In the genomic region with DNA sequence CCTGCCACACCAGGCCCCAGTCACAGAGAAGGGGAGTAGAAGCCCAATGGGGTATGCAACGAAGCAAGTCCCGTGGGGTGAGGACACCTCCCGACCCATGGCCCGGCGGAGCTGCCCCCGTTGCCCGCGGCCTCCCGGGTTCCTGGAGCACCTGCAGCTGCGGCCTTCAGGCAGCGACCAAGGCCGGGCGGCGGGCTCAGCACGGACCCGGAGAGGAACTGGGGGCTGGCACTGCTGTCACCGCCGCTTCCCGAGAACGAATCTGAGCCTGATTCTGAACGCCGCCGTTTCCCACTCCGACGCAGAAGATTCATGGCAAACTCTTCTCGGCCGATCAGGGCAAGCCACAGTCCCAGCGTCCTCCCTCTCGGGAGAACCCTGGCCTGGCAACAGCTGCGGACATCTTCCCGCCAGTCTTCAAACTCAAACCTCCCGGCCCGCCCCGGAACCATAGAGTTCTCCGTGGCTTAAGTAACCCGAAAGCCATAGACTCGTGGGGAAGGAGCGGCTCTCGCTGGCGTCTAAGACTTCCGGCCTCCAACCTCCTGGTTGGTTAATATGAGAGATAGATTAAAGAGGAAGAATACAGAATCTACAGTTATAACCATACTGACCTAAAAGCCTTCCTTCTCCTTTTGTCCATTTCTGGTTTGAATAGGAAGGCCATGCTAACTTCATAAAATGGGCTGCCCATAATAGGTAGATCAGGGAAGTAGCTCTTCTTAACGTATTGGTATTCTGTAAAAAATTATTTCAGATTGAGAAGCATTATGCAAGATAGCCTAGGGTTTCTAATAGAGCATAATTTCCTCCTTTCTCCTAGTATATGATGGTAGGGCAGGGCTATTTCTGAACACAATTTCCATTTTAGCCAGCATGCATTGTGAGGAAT, we compare ENCODE assay signal across 8 cellular contexts.
A peak's percentile ranks its signal among the peaks of the same experiment; 100 is the strongest.
DNase-seq lines count a peak whose midpoint lies in the region; ATAC-seq and TF ChIP-seq lines count a peak whose summit lies in the region.

POLQ (minus strand) TSS at position 425 of the 892 bp plus-strand sequence; CDS start at position 314, 111 bp downstream.

- ATAC-seq in HG03439 (IDR thresholded peaks at IDR 0.05; ENCODE audit: unreplicated experiment), result peak; percentile 85

- DNase-seq in AML-193 (lab: John Stamatoyannopoulos, UW), result peak; percentile 97 to 98
- peak; percentile 50 for DNase-seq in NCI-H510A treated with DMSO at 0.1 percent for 48 hours (lab: John Stamatoyannopoulos, UW)
- DNase-seq in activated CD4-positive, alpha-beta T cell treated with anti-CD3 and anti-CD28 coated beads for 24 hours (ENCODE audit: low read depth in 2 of 2), result peak; percentile 76 to 77
- DNase-seq in choroid plexus epithelial cell (ENCODE audit: low read depth), result peak; percentile 98
- DNase-seq in kidney glomerular epithelial cell (lab: John Stamatoyannopoulos, UW), result peak; percentile 86
- peak; percentile 63 to 66 for DNase-seq in stimulated activated CD4-positive, alpha-beta T cell treated with anti-CD3 and anti-CD28 coated beads, Interleukin-1b, Interleukin-23, amount 100 ng/mL, for 1 hour (ENCODE audit: low read depth in 2 of 2)

- peak within 1 kb of the TSS; percentile 85 for H3K4me3 ChIP-seq in choroid plexus epithelial cell (ENCODE audit: low read depth, low read length)

- no peak for TF ChIP-seq CTCF in choroid plexus epithelial cell (conservative IDR thresholded peaks at IDR 0.05; ENCODE audit: low read depth, low read length)

- TF ChIP-seq POLR2A in GM19193 (IDR thresholded peaks at IDR 0.05; ENCODE audit: extremely low read depth, insufficient read depth, insufficient read length), result peak; percentile 76

Comparison
In these comparisons a context has a peak if more than half of its experiments do, and no peak if none do; other contexts are left out.
1. Peak in every context shown above with its lines: DNase-seq, ATAC-seq and H3K4me3 ChIP-seq.